Comparison of ENCODE assay signal across 7 cellular contexts in the genomic region with DNA sequence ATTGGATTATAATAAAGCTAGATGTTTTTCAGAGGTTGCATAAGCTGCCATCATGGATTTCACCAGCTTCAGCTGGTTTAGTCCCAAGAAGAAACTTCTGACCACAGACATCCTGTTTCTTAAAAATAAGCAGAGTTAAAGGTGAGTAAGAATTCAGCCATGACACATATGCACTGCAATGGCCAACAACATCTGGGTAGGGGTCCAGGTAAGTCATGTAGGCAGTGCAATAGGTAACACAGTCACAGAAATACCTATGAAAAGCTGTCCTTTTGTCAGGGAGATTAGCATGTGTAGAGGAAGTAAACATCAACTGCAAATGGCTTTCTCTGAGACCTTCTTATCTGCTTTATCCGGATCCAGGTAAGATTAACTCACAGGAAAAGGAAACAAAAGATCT.
DNase-seq lines count a peak whose midpoint lies in the region; ATAC-seq and TF ChIP-seq lines count a peak whose summit lies in the region.
"Not testable (repeated sequence)": the region's sequence is repeated elsewhere in the genome, so short reads cannot be mapped to it uniquely, and the experiment has no call there.

No MANE protein-coding gene starts in this region.

- not testable (repeated sequence) for H3K27me3 Mint-ChIP-seq in CD8-positive, alpha-beta T cell (ENCODE audit: low read depth); T-helper 2 cell treated with Interferon-gamma antibody and Interleukin-4, amounts not matched to agents 5 μg/mL and 100 μg/mL, for 36 hours (ENCODE audit: low read depth); activated CD8-positive, alpha-beta T cell treated with anti-CD3 and anti-CD28 coated beads for 36 hours; activated naive CD4-positive, alpha-beta T cell treated with anti-CD3 and anti-CD28 coated beads for 36 hours (ENCODE audit: low read depth); central memory CD8-positive, alpha-beta T cell

- H3K27me3 ChIP-seq in CD8-positive, alpha-beta T cell (ENCODE audit: insufficient read depth, low read length); neutrophil: not testable (repeated sequence)

- POLR2A ChIA-PET in CD8-positive, alpha-beta T cell (lab: Charles Lee); activated CD8-positive, alpha-beta T cell treated with anti-CD3 and anti-CD28 coated beads for 36 hours (lab: Charles Lee): not testable (repeated sequence)

- peaks cover 21% of the 10 kb centered on the region for H3K4me1 ChIP-seq in CD8-positive, alpha-beta T cell (ENCODE audit: insufficient read depth, low read length)
- H3K4me1 ChIP-seq in neutrophil (ENCODE audit: control insufficient read depth in 1 of 2, insufficient read depth in 1 of 2, low read depth in 1 of 2, low read length in 1 of 2) = peaks cover 10 to 23% of the 10 kb centered on the region in 2 experiments

- ATAC-seq in CD8-positive, alpha-beta T cell = peak; percentile 15
- ATAC-seq in activated CD8-positive, alpha-beta T cell treated with anti-CD3 and anti-CD28 coated beads for 36 hours = peak; percentile 19
- ATAC-seq in central memory CD8-positive, alpha-beta T cell (replicated peaks; ENCODE audit: extremely low read depth, poor library complexity, severe bottlenecking) = peak; percentile 25

- H3K36me3 Mint-ChIP-seq in CD8-positive, alpha-beta T cell; T-helper 2 cell treated with Interferon-gamma antibody and Interleukin-4, amounts not matched to agents 5 μg/mL and 100 μg/mL, for 36 hours (ENCODE audit: low read depth); activated CD8-positive, alpha-beta T cell treated with anti-CD3 and anti-CD28 coated beads for 36 hours (ENCODE audit: low read depth); activated naive CD4-positive, alpha-beta T cell treated with anti-CD3 and anti-CD28 coated beads for 36 hours (ENCODE audit: low read depth); central memory CD8-positive, alpha-beta T cell (ENCODE audit: insufficient read depth): not testable (repeated sequence)

- not testable (repeated sequence) for H3K9me3 Mint-ChIP-seq in CD8-positive, alpha-beta T cell; T-helper 2 cell treated with Interferon-gamma antibody and Interleukin-4, amounts not matched to agents 5 μg/mL and 100 μg/mL, for 36 hours; activated CD8-positive, alpha-beta T cell treated with anti-CD3 and anti-CD28 coated beads for 36 hours; activated naive CD4-positive, alpha-beta T cell treated with anti-CD3 and anti-CD28 coated beads for 36 hours; central memory CD8-positive, alpha-beta T cell

- CTCF ChIA-PET in CD8-positive, alpha-beta T cell (lab: Charles Lee); activated CD8-positive, alpha-beta T cell treated with anti-CD3 and anti-CD28 coated beads for 36 hours (lab: Charles Lee); activated naive CD4-positive, alpha-beta T cell treated with anti-CD3 and anti-CD28 coated beads for 36 hours (lab: Charles Lee): not testable (repeated sequence)

- not testable (repeated sequence) for TF ChIP-seq CTCF in CD8-positive, alpha-beta T cell (IDR thresholded peaks at IDR 0.05); activated CD8-positive, alpha-beta T cell treated with anti-CD3 and anti-CD28 coated beads for 36 hours (IDR thresholded peaks at IDR 0.05); neutrophil (IDR thresholded peaks at IDR 0.05)

- H3K27ac ChIP-seq in CD8-positive, alpha-beta T cell (ENCODE audit: low read depth, low read length) = peak overlapping the region; percentile 59
- peak overlapping the region; percentile 68 for H3K27ac ChIP-seq in neutrophil

- not testable (repeated sequence) for H3K4me3 ChIP-seq in CD8-positive, alpha-beta T cell (ENCODE audit: low read depth, low read length); neutrophil (ENCODE audit: low read depth in 1 of 2, low read length in 1 of 2)

- not testable (repeated sequence) for H3K9me3 ChIP-seq in CD8-positive, alpha-beta T cell (ENCODE audit: low read length); neutrophil

- H3K4me1 Mint-ChIP-seq in CD8-positive, alpha-beta T cell (ENCODE audit: low read depth) = peaks cover 29% of the 10 kb centered on the region
- H3K4me1 Mint-ChIP-seq in T-helper 2 cell treated with Interferon-gamma antibody and Interleukin-4, amounts not matched to agents 5 μg/mL and 100 μg/mL, for 36 hours (ENCODE audit: low read depth) = peaks cover 22% of the 10 kb centered on the region
- peaks cover 21% of the 10 kb centered on the region for H3K4me1 Mint-ChIP-seq in activated CD8-positive, alpha-beta T cell treated with anti-CD3 and anti-CD28 coated beads for 36 hours (ENCODE audit: low read depth)
- H3K4me1 Mint-ChIP-seq in activated naive CD4-positive, alpha-beta T cell treated with anti-CD3 and anti-CD28 coated beads for 36 hours (ENCODE audit: low read depth) = peaks cover 25% of the 10 kb centered on the region
- H3K4me1 Mint-ChIP-seq in central memory CD8-positive, alpha-beta T cell = peaks cover 23% of the 10 kb centered on the region

- intact Hi-C loops in CD8-positive, alpha-beta T cell (cut with DNase I, micrococcal nuclease); activated CD8-positive, alpha-beta T cell treated with anti-CD3 and anti-CD28 coated beads for 36 hours (cut with micrococcal nuclease); activated naive CD4-positive, alpha-beta T cell treated with anti-CD3 and anti-CD28 coated beads for 36 hours (cut with micrococcal nuclease): not testable (repeated sequence)

- peak in 2 of 7 experiments; percentile 10 to 58 for DNase-seq in CD8-positive, alpha-beta T cell
- DNase-seq in MV-4-11 (lab: John Stamatoyannopoulos, UW) = peak; percentile 12
- not testable (repeated sequence) for DNase-seq in T-helper 2 cell treated with Interferon-gamma antibody and Interleukin-4, amounts not matched to agents 5 μg/mL and 100 μg/mL, for 36 hours (ENCODE audit: low spot score); central memory CD8-positive, alpha-beta T cell (ENCODE audit: low spot score in 2 of 2)
- peak; percentile 16 for DNase-seq in activated CD8-positive, alpha-beta T cell treated with anti-CD3 and anti-CD28 coated beads for 36 hours
- peak; percentile 29 for DNase-seq in activated naive CD4-positive, alpha-beta T cell treated with anti-CD3 and anti-CD28 coated beads for 36 hours

- H3K36me3 ChIP-seq in CD8-positive, alpha-beta T cell (ENCODE audit: insufficient read depth, low read length); neutrophil: not testable (repeated sequence)

- H3K27ac Mint-ChIP-seq in CD8-positive, alpha-beta T cell = peak overlapping the region; percentile 83
- peak overlapping the region; percentile 91 for H3K27ac Mint-ChIP-seq in T-helper 2 cell treated with Interferon-gamma antibody and Interleukin-4, amounts not matched to agents 5 μg/mL and 100 μg/mL, for 36 hours
- peak overlapping the region; percentile 83 for H3K27ac Mint-ChIP-seq in activated CD8-positive, alpha-beta T cell treated with anti-CD3 and anti-CD28 coated beads for 36 hours
- peak overlapping the region; percentile 82 for H3K27ac Mint-ChIP-seq in activated naive CD4-positive, alpha-beta T cell treated with anti-CD3 and anti-CD28 coated beads for 36 hours
- not testable (repeated sequence) for H3K27ac Mint-ChIP-seq in central memory CD8-positive, alpha-beta T cell (ENCODE audit: low read depth)

- peak overlapping the region; percentile 54 for H3K4me3 Mint-ChIP-seq in CD8-positive, alpha-beta T cell
- peak overlapping the region; percentile 60 for H3K4me3 Mint-ChIP-seq in T-helper 2 cell treated with Interferon-gamma antibody and Interleukin-4, amounts not matched to agents 5 μg/mL and 100 μg/mL, for 36 hours
- H3K4me3 Mint-ChIP-seq in activated CD8-positive, alpha-beta T cell treated with anti-CD3 and anti-CD28 coated beads for 36 hours; activated naive CD4-positive, alpha-beta T cell treated with anti-CD3 and anti-CD28 coated beads for 36 hours; central memory CD8-positive, alpha-beta T cell: not testable (repeated sequence)
